In the genomic region with DNA sequence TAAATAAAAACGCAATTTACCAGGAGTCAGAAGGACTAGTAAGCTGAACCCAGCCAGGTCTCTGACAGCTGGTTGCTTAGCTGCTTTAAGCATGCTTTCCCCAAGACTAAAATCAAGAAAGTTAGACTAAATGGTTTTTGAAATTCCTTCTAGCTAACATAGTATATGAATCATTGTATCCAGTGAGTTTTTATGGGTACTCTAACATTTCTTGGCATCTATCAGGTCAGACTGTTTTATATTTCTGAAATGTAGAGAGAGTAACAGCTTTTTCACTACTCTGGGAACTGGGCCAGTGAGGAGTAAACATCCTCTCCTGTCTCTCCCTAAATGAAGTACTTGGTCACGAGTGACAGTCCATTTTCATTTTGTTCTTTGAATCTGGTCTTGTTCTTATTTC, we compare ENCODE assay signal across 8 cellular contexts. TPM values are rescaled to one million over a fixed set of nuclear protein-coding genes. Genes with fewer than 3 reads are reported as not detected.
DNase-seq lines count a peak whose midpoint lies in the region; ATAC-seq, FAIRE-seq and TF ChIP-seq lines count a peak whose summit lies in the region.

No MANE protein-coding gene starts in this region.

- peak; percentile 30 for FAIRE-seq in G401.6 (lab: Jason Lieb, UNC)

- TF ChIP-seq CTCF in fibroblast of the aortic adventitia (IDR thresholded peaks at IDR 0.05; ENCODE audit: insufficient read depth, low read length) (no peak), retinal pigment epithelial cell (conservative IDR thresholded peaks at IDR 0.05; ENCODE audit: low read depth, low read length) (no peak)

- peak overlapping the region; percentile 20 for H3K4me3 ChIP-seq in fibroblast of the aortic adventitia (ENCODE audit: low read depth, low read length)
- H3K4me3 ChIP-seq in retinal pigment epithelial cell (ENCODE audit: low read length): no peak overlapping the region

- DNase-seq in RPMI7951 (ENCODE audit: low read depth) (peak; percentile 81), fibroblast of the aortic adventitia (ENCODE audit: low read depth) (peak; percentile 93), retinal pigment epithelial cell (ENCODE audit: low read depth) (peak; percentile 11), NCI-H748 treated with DMSO at 0.1 percent for 48 hours (lab: John Stamatoyannopoulos, UW) (no peak)
- DNase-seq in activated CD8-positive, alpha-beta memory T cell treated with anti-CD3 and anti-CD28 coated beads, Interleukin-2, amount 50 U/mL, for 4 hours: no peak

- ATAC-seq in HG03439 (IDR thresholded peaks at IDR 0.05; ENCODE audit: unreplicated experiment) (no peak), HG02981 (IDR thresholded peaks at IDR 0.05; ENCODE audit: unreplicated experiment) (no peak)

RNA-seq across cellular contexts. Expression of gene PKN2, which starts 47.4 kb away (rescaled TPM):
- total RNA-seq in RPMI7951 (2014; rRNA removed; shearing (Covaris generic)): 31.5 and 40.7 TPM in 2 replicates
- total RNA-seq in fibroblast of the aortic adventitia (ENCODE audit: low replicate concordance): 40.1 and 58.8 TPM in 2 replicates

Comparison
In these comparisons a context has a peak if more than half of its experiments do, and no peak if none do; other contexts are left out.
1. DNase-seq: peak in RPMI7951 (single experiment), fibroblast of the aortic adventitia (single experiment) and retinal pigment epithelial cell (single experiment); none in activated CD8-positive, alpha-beta memory T cell treated with anti-CD3 and anti-CD28 coated beads, Interleukin-2, amount 50 U/mL, for 4 hours (single experiment) and NCI-H748 treated with DMSO at 0.1 percent for 48 hours (single experiment).